12 cellular contexts compared by ENCODE assay signal in the genomic region with DNA sequence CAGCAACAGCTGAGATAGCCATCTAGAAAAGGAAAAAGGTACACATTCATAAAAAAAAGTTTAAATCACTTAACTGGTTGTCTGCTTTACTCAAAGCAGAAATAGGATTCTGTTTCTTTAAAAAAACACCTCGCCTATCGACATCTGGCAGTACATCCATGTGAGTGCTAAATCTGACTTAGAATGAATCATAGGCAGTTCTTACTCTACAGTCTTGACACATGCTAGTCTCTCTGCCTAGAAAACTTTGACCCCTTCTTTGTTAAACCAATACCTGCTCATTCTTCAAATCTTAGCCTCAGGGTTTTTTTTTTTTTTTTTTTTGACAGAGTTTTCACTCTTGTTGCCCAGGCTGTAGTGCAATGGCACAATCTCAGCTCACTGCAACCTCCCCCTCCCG. TPM values are rescaled to one million over a fixed set of nuclear protein-coding genes. Genes with fewer than 3 reads are reported as not detected.
DNase-seq lines count a peak whose midpoint lies in the region; ATAC-seq and TF ChIP-seq lines count a peak whose summit lies in the region.
"Had no signal": no experiment of that assay in that cellular context is flagged by ENCODE, and none has a peak within 500 bp of the region (broad histone marks: within the 10 kb centered on the region; RNA-seq: fewer than 3 reads in every experiment).

No MANE protein-coding gene starts in this region.

- BruUV-seq in OCI-LY7 (replicated peaks; lab: Mats Ljungman, UMichigan): no TSS peak

- no peaks in the 10 kb centered on the region for H3K9me3 ChIP-seq in OCI-LY7 (ENCODE audit: low read length)
- H3K9me3 ChIP-seq in CD4-positive, alpha-beta T cell (ENCODE audit: control insufficient read depth, low read length): no peaks in the 10 kb centered on the region
- H3K9me3 ChIP-seq: neutrophil had no signal

- peaks cover 55% of the 10 kb centered on the region for H3K36me3 Mint-ChIP-seq in activated naive CD8-positive, alpha-beta T cell treated with anti-CD3 and anti-CD28 coated beads, Interleukin-2, amount 50 U/mL, for 24 hours (ENCODE audit: low read depth)
- H3K36me3 Mint-ChIP-seq in activated naive CD8-positive, alpha-beta T cell treated with anti-CD3 and anti-CD28 coated beads for 36 hours: peaks cover 26% of the 10 kb centered on the region
- peaks cover 49% of the 10 kb centered on the region for H3K36me3 Mint-ChIP-seq in type B pancreatic cell
- H3K36me3 Mint-ChIP-seq in CD4-positive, alpha-beta T cell (ENCODE audit: low read depth): peaks cover 95% of the 10 kb centered on the region

- no peaks in the 10 kb centered on the region for H3K4me1 Mint-ChIP-seq in activated naive CD8-positive, alpha-beta T cell treated with anti-CD3 and anti-CD28 coated beads, Interleukin-2, amount 50 U/mL, for 24 hours
- H3K4me1 Mint-ChIP-seq in activated naive CD8-positive, alpha-beta T cell treated with anti-CD3 and anti-CD28 coated beads for 36 hours: no peaks in the 10 kb centered on the region
- H3K4me1 Mint-ChIP-seq in type B pancreatic cell (ENCODE audit: unreplicated experiment): no peaks in the 10 kb centered on the region
- no peaks in the 10 kb centered on the region for H3K4me1 Mint-ChIP-seq in CD4-positive, alpha-beta T cell (ENCODE audit: low read depth)

- H3K4me3 Mint-ChIP-seq in activated naive CD8-positive, alpha-beta T cell treated with anti-CD3 and anti-CD28 coated beads, Interleukin-2, amount 50 U/mL, for 24 hours: no peak overlapping the region
- H3K4me3 Mint-ChIP-seq in activated naive CD8-positive, alpha-beta T cell treated with anti-CD3 and anti-CD28 coated beads for 36 hours: no peak overlapping the region
- no peak overlapping the region for H3K4me3 Mint-ChIP-seq in type B pancreatic cell
- H3K4me3 Mint-ChIP-seq in CD4-positive, alpha-beta T cell: no peak overlapping the region

- intact Hi-C loops in OCI-LY7 (cut with micrococcal nuclease; ENCODE audit: unreplicated experiment): no loop called here
- intact Hi-C loops in CD4-positive, alpha-beta T cell (cut with DNase I, micrococcal nuclease): no loop called here

- CTCF ChIA-PET in OCI-LY7 (lab: Charles Lee; ENCODE audit: unreplicated experiment): no interaction called here
- CTCF ChIA-PET in CD4-positive, alpha-beta T cell (lab: Charles Lee): interaction anchor here (1.7 kb wide), 1 partner anchor 12 kb away, joined by 4 read pairs; no protein-coding TSS in a partner anchor

- no peak for TF ChIP-seq CTCF in type B pancreatic cell (conservative IDR thresholded peaks at IDR 0.05)
- no peak for TF ChIP-seq CTCF in OCI-LY7 (conservative IDR thresholded peaks at IDR 0.05; ENCODE audit: low read length)
- TF ChIP-seq CTCF in CD4-positive, alpha-beta T cell (IDR thresholded peaks at IDR 0.05): no peak

- no peak overlapping the region for H2AFZ ChIP-seq in OCI-LY7 (ENCODE audit: low read length)

- peaks cover 99% of the 10 kb centered on the region for H3K36me3 ChIP-seq in OCI-LY7 (ENCODE audit: insufficient read depth, low read length)

- no peak overlapping the region for H3K27ac ChIP-seq in OCI-LY7 (ENCODE audit: low read depth, low read length, poor library complexity, severe bottlenecking)
- H3K27ac ChIP-seq in CD4-positive, alpha-beta T cell (ENCODE audit: low read depth, low read length): no peak overlapping the region
- H3K27ac ChIP-seq: C4-2B, neutrophil had no signal

- peak; percentile 61 for ATAC-seq in activated naive CD8-positive, alpha-beta T cell treated with anti-CD3 and anti-CD28 coated beads, Interleukin-2, amount 50 U/mL, for 24 hours
- no peak for ATAC-seq in CD4-positive, alpha-beta T cell (ENCODE audit: poor library complexity)
- ATAC-seq in GM18870 (IDR thresholded peaks at IDR 0.05; ENCODE audit: unreplicated experiment): no peak

- no peaks in the 10 kb centered on the region for H3K27me3 Mint-ChIP-seq in activated naive CD8-positive, alpha-beta T cell treated with anti-CD3 and anti-CD28 coated beads, Interleukin-2, amount 50 U/mL, for 24 hours
- H3K27me3 Mint-ChIP-seq in activated naive CD8-positive, alpha-beta T cell treated with anti-CD3 and anti-CD28 coated beads for 36 hours: no peaks in the 10 kb centered on the region
- H3K27me3 Mint-ChIP-seq in type B pancreatic cell: no peaks in the 10 kb centered on the region
- no peaks in the 10 kb centered on the region for H3K27me3 Mint-ChIP-seq in CD4-positive, alpha-beta T cell

- no peak overlapping the region for H3K4me2 ChIP-seq in OCI-LY7 (ENCODE audit: low read length)

- H3K9me2 ChIP-seq in OCI-LY7 (ENCODE audit: insufficient read depth, low read length): no peaks in the 10 kb centered on the region

- H3K27ac Mint-ChIP-seq in activated naive CD8-positive, alpha-beta T cell treated with anti-CD3 and anti-CD28 coated beads, Interleukin-2, amount 50 U/mL, for 24 hours: no peak overlapping the region
- no peak overlapping the region for H3K27ac Mint-ChIP-seq in activated naive CD8-positive, alpha-beta T cell treated with anti-CD3 and anti-CD28 coated beads for 36 hours
- H3K27ac Mint-ChIP-seq in type B pancreatic cell: peak overlapping the region; percentile 16
- H3K27ac Mint-ChIP-seq in CD4-positive, alpha-beta T cell: no peak overlapping the region

- H3K79me2 ChIP-seq in OCI-LY7 (ENCODE audit: insufficient read depth, low read depth, low read length): no peaks in the 10 kb centered on the region

- no peaks in the 10 kb centered on the region for H3K9me3 Mint-ChIP-seq in activated naive CD8-positive, alpha-beta T cell treated with anti-CD3 and anti-CD28 coated beads, Interleukin-2, amount 50 U/mL, for 24 hours
- no peaks in the 10 kb centered on the region for H3K9me3 Mint-ChIP-seq in activated naive CD8-positive, alpha-beta T cell treated with anti-CD3 and anti-CD28 coated beads for 36 hours
- H3K9me3 Mint-ChIP-seq in type B pancreatic cell: no peaks in the 10 kb centered on the region
- no peaks in the 10 kb centered on the region for H3K9me3 Mint-ChIP-seq in CD4-positive, alpha-beta T cell

- H4K20me1 ChIP-seq in OCI-LY7 (ENCODE audit: insufficient read depth, low read length): no peaks in the 10 kb centered on the region

- H3K4me3 ChIP-seq in OCI-LY7 (ENCODE audit: low read depth, low read length, poor library complexity, severe bottlenecking): no peak overlapping the region

- no peaks in the 10 kb centered on the region for H3K27me3 ChIP-seq in CD4-positive, alpha-beta T cell (ENCODE audit: control insufficient read depth, insufficient read depth, low read length)
- H3K27me3 ChIP-seq: neutrophil had no signal

- POLR2A ChIA-PET in OCI-LY7 (lab: Charles Lee): interaction anchor here (0.9 to 1.1 kb wide), 2 partner anchors 35 to 326 kb away, joined by 3 to 5 read pairs; no protein-coding TSS in a partner anchor
- POLR2A ChIA-PET in CD4-positive, alpha-beta T cell (lab: Charles Lee): no interaction called here

- no peak for DNase-seq in activated naive CD8-positive, alpha-beta T cell treated with anti-CD3 and anti-CD28 coated beads, Interleukin-2, amount 50 U/mL, for 24 hours
- DNase-seq in activated naive CD8-positive, alpha-beta T cell treated with anti-CD3 and anti-CD28 coated beads for 36 hours: no peak
- DNase-seq in amniotic epithelial cell (ENCODE audit: low read depth) (peak; percentile 68), hepatic stellate cell (ENCODE audit: low spot score) (peak; percentile 13), type B pancreatic cell (ENCODE audit: extremely low spot score, unreplicated experiment) (no peak), OCI-LY7 (ENCODE audit: low spot score) (no peak)
- DNase-seq in CD4-positive, alpha-beta T cell: no peak
- DNase-seq: NCI-H1694, OCI-M1 had no signal

- no peaks in the 10 kb centered on the region for H3K4me1 ChIP-seq in OCI-LY7 (ENCODE audit: insufficient read depth, low read length, poor library complexity, severe bottlenecking)

RNA-seq across cellular contexts. Expression of a gene that starts 37.1 kb away (rescaled TPM):
- total RNA-seq in activated naive CD8-positive, alpha-beta T cell treated with anti-CD3 and anti-CD28 coated beads for 36 hours: 1 to 10 TPM; 1.4 to 1.8 TPM
- total RNA-seq in type B pancreatic cell (ENCODE audit: low replicate concordance): 2.3 and 4.1 TPM in 2 replicates
- total RNA-seq in OCI-LY7 (2014; rRNA removed; shearing (Covaris generic)): 3.0 and 4.8 TPM in 2 replicates
- total RNA-seq in OCI-LY7 (2022): 4.5 and 5.7 TPM in 2 replicates
- total RNA-seq in CD4-positive, alpha-beta T cell: 1 to 10 TPM; 1.6 to 2.0 TPM

Comparison
In these comparisons a context has a peak if more than half of its experiments do, and no peak if none do; other contexts are left out.
1. DNase-seq: peak in amniotic epithelial cell (single experiment) and hepatic stellate cell (single experiment); none in activated naive CD8-positive, alpha-beta T cell treated with anti-CD3 and anti-CD28 coated beads, Interleukin-2, amount 50 U/mL, for 24 hours (single experiment), activated naive CD8-positive, alpha-beta T cell treated with anti-CD3 and anti-CD28 coated beads for 36 hours (single experiment), type B pancreatic cell (single experiment), OCI-LY7 (single experiment) and CD4-positive, alpha-beta T cell (0 of 10).